Comparison of ENCODE assay signal across 21 cellular contexts in genomic region chr1:43286115-43286514, GRCh38. TPM values are rescaled to one million over a fixed set of nuclear protein-coding genes. Genes with fewer than 3 reads are reported as not detected.
A peak's percentile ranks its signal among the peaks of the same experiment; 100 is the strongest.
DNase-seq lines count a peak whose midpoint lies in the region; ATAC-seq and TF ChIP-seq lines count a peak whose summit lies in the region.
"Had no signal": no experiment of that assay in that cellular context is flagged by ENCODE, and none has a peak within 500 bp of the region (broad histone marks: within the 10 kb centered on the region; RNA-seq: fewer than 3 reads in every experiment).

No MANE protein-coding gene starts in this region.

- POLR2A ChIA-PET in PC-9 (lab: Charles Lee; ENCODE audit: unreplicated experiment) = interaction anchor here (0.6 to 1.3 kb wide), 10 partner anchors 11 to 105 kb away, joined by 3 to 37 read pairs (median 6); partner anchors contain the start of genes CDC20 and ELOVL1

- H2AFZ ChIP-seq in PC-9 (no peak overlapping the region), parathyroid adenoma (peak overlapping the region; percentile 79)

- no peak for TF ChIP-seq CTCF in PC-9 (conservative IDR thresholded peaks at IDR 0.05)
- TF ChIP-seq CTCF in parathyroid adenoma (IDR thresholded peaks at IDR 0.05) = no peak

- H3K9me2 ChIP-seq in PC-9 (ENCODE audit: insufficient read depth) = no peaks in the 10 kb centered on the region

- no peaks in the 10 kb centered on the region; the same call in 1 of the 2 replicates for H3F3A ChIP-seq in PC-9 (ENCODE audit: insufficient read depth, low read depth)

- peak overlapping the region; percentile 71; the same call in 1 of the 2 replicates for H3K4me3 ChIP-seq in PC-9
- peak overlapping the region; percentile 45 for H3K4me3 ChIP-seq in iPS-15b (ENCODE audit: low read depth, low read length)
- peak overlapping the region; percentile 77 for H3K4me3 ChIP-seq in parathyroid adenoma (ENCODE audit: low read depth, low read length)
- H3K4me3 ChIP-seq: ascending aorta, heart right ventricle, SJSA1, thoracic aorta had no signal

- H3K27ac ChIP-seq in PC-9 (peak overlapping the region; percentile 21; the same call in 1 of the 2 replicates), parathyroid adenoma (peak overlapping the region; percentile 42)
- H3K27ac ChIP-seq: ascending aorta, heart right ventricle, SJSA1, thoracic aorta had no signal

- DNase-seq in PC-9 (no peak), NCI-H524 (lab: John Stamatoyannopoulos, UW) (no peak), cortex of kidney (lab: John Stamatoyannopoulos, UW) (no peak)
- DNase-seq: activated B cell treated with CpG ODN at 0.5 μM for 24 hours; activated CD4-positive, alpha-beta memory T cell treated with anti-CD3 and anti-CD28 coated beads, Interleukin-2, amount 10 ng/mL, durations not matched to agents 7 days and 5 days; activated naive CD4-positive, alpha-beta T cell treated with anti-CD3 and anti-CD28 coated beads, Interleukin-2, amount 10 ng/mL, durations not matched to agents 7 days and 5 days; activated T-cell treated with anti-CD3 and anti-CD28 coated beads, Interleukin-2, amount 50 U/mL, for 4 hours; AML-193; heart right ventricle; mesenchymal stem cell; NCI-H1436 treated with DMSO at 0.1 percent for 48 hours had no signal

- CTCF ChIA-PET in PC-9 (lab: Charles Lee) = interaction anchor here (0.6 to 1.2 kb wide), 6 partner anchors 8 to 274 kb away, joined by 3 to 14 read pairs (median 8); no protein-coding TSS in a partner anchor

- H3K9ac ChIP-seq in iPS-15b (ENCODE audit: low read depth, low read length) = peak overlapping the region; percentile 65
- no peak overlapping the region for H3K9ac ChIP-seq in parathyroid adenoma

- no peaks in the 10 kb centered on the region for H3K36me3 ChIP-seq in PC-9 (ENCODE audit: low read depth)
- peaks cover 4% of the 10 kb centered on the region for H3K36me3 ChIP-seq in iPS-15b (ENCODE audit: control insufficient read depth, insufficient read depth, low read length)
- no peaks in the 10 kb centered on the region for H3K36me3 ChIP-seq in parathyroid adenoma (ENCODE audit: control insufficient read depth, insufficient read depth, low read length)
- H3K36me3 ChIP-seq: ascending aorta, heart right ventricle, SJSA1, thoracic aorta had no signal

- no TSS peak for BruUV-seq in PC-9 (replicated peaks; lab: Mats Ljungman, UMichigan)

- H3K79me2 ChIP-seq in PC-9 (ENCODE audit: low read depth) = peaks cover 20% of the 10 kb centered on the region
- H3K79me2 ChIP-seq in parathyroid adenoma = no peaks in the 10 kb centered on the region

- H3K27me3 ChIP-seq in PC-9 (ENCODE audit: insufficient read depth, low read depth) (no peaks in the 10 kb centered on the region), iPS-15b (ENCODE audit: control insufficient read depth, insufficient read depth, low read length) (no peaks in the 10 kb centered on the region), parathyroid adenoma (ENCODE audit: control insufficient read depth, insufficient read depth, low read length) (no peaks in the 10 kb centered on the region)
- H3K27me3 ChIP-seq: ascending aorta, heart right ventricle, SJSA1 had no signal

- ATAC-seq in HG03280 (IDR thresholded peaks at IDR 0.05; ENCODE audit: unreplicated experiment) (no peak), GM21619 (IDR thresholded peaks at IDR 0.05; ENCODE audit: unreplicated experiment) (no peak)
- ATAC-seq: activated T-cell treated with anti-CD3 and anti-CD28 coated beads, Interleukin-2, amount 50 U/mL, for 4 hours had no signal

- H3K4me1 ChIP-seq in PC-9 (replicated peaks; ENCODE audit: insufficient read depth) (peaks cover 22% of the 10 kb centered on the region), iPS-15b (ENCODE audit: control insufficient read depth, insufficient read depth, low read length) (peaks cover 12% of the 10 kb centered on the region), parathyroid adenoma (no peaks in the 10 kb centered on the region)
- H3K4me1 ChIP-seq: ascending aorta, SJSA1 had no signal

- no peaks in the 10 kb centered on the region for H3K9me3 ChIP-seq in PC-9 (ENCODE audit: insufficient read depth, low read depth)
- H3K9me3 ChIP-seq in iPS-15b (ENCODE audit: control insufficient read depth, insufficient read depth, low read length) = no peaks in the 10 kb centered on the region
- no peaks in the 10 kb centered on the region for H3K9me3 ChIP-seq in parathyroid adenoma (ENCODE audit: control insufficient read depth, low read length)
- H3K9me3 ChIP-seq: ascending aorta, heart right ventricle, SJSA1, thoracic aorta had no signal

- intact Hi-C loops in PC-9 (cut with micrococcal nuclease; ENCODE audit: unreplicated experiment) = loop anchor here (5.0 kb wide), 1 partner anchor 36 kb away; no protein-coding TSS in a partner anchor

- H3K4me2 ChIP-seq in PC-9 = peak overlapping the region; percentile 99
- peak overlapping the region; percentile 96 for H3K4me2 ChIP-seq in parathyroid adenoma (ENCODE audit: low read length)

- no peaks in the 10 kb centered on the region for H4K20me1 ChIP-seq in PC-9 (ENCODE audit: insufficient read depth)

RNA-seq across cellular contexts. Expression of gene C1orf210, which starts 0.7 kb away (rescaled TPM):
- total RNA-seq in PC-9 (2021) = 23.3 and 29.3 TPM in 2 replicates
- total RNA-seq: activated B cell treated with CpG ODN at 0.5 μM for 24 hours; activated CD4-positive, alpha-beta memory T cell treated with anti-CD3 and anti-CD28 coated beads, Interleukin-2, amount 10 ng/mL, durations not matched to agents 7 days and 5 days; activated T-cell treated with anti-CD3 and anti-CD28 coated beads, Interleukin-2, amount 50 U/mL, for 4 hours; ascending aorta; heart right ventricle; M059J; SJSA1; T-helper 2 cell treated with Interferon-gamma antibody and Interleukin-4, amounts not matched to agents 100 ng/mL and 5 ng/mL, for 36 hours; thoracic aorta had no signal

RNA-seq across cellular contexts. Expression of gene TIE1, which starts 14.7 kb away (rescaled TPM):
- total RNA-seq in PC-9 (2021) = not detected in 2 replicates
- total RNA-seq: activated B cell treated with CpG ODN at 0.5 μM for 24 hours had no signal

RNA-seq across cellular contexts. Expression of gene TMEM125, which starts 16.3 kb away (rescaled TPM):
- 55.6 and 58.0 TPM in 2 replicates for total RNA-seq in PC-9 (2021)
- total RNA-seq: activated B cell treated with CpG ODN at 0.5 μM for 24 hours; activated CD4-positive, alpha-beta memory T cell treated with anti-CD3 and anti-CD28 coated beads, Interleukin-2, amount 10 ng/mL, durations not matched to agents 7 days and 5 days; activated T-cell treated with anti-CD3 and anti-CD28 coated beads, Interleukin-2, amount 50 U/mL, for 4 hours; ascending aorta; M059J; SJSA1; T-helper 2 cell treated with Interferon-gamma antibody and Interleukin-4, amounts not matched to agents 100 ng/mL and 5 ng/mL, for 36 hours had no signal

RNA-seq across cellular contexts. Expression of gene MPL, which starts 51.5 kb away (rescaled TPM):
- total RNA-seq in PC-9 (2021) = 0.76 and 1.6 TPM in 2 replicates
- total RNA-seq: activated B cell treated with CpG ODN at 0.5 μM for 24 hours; activated CD4-positive, alpha-beta memory T cell treated with anti-CD3 and anti-CD28 coated beads, Interleukin-2, amount 10 ng/mL, durations not matched to agents 7 days and 5 days; activated T-cell treated with anti-CD3 and anti-CD28 coated beads, Interleukin-2, amount 50 U/mL, for 4 hours; ascending aorta; M059J; renal cortical epithelial cell; SJSA1; T-helper 2 cell treated with Interferon-gamma antibody and Interleukin-4, amounts not matched to agents 100 ng/mL and 5 ng/mL, for 36 hours; thoracic aorta had no signal
